ENCODE assay signal across 18 cellular contexts in the genomic region with DNA sequence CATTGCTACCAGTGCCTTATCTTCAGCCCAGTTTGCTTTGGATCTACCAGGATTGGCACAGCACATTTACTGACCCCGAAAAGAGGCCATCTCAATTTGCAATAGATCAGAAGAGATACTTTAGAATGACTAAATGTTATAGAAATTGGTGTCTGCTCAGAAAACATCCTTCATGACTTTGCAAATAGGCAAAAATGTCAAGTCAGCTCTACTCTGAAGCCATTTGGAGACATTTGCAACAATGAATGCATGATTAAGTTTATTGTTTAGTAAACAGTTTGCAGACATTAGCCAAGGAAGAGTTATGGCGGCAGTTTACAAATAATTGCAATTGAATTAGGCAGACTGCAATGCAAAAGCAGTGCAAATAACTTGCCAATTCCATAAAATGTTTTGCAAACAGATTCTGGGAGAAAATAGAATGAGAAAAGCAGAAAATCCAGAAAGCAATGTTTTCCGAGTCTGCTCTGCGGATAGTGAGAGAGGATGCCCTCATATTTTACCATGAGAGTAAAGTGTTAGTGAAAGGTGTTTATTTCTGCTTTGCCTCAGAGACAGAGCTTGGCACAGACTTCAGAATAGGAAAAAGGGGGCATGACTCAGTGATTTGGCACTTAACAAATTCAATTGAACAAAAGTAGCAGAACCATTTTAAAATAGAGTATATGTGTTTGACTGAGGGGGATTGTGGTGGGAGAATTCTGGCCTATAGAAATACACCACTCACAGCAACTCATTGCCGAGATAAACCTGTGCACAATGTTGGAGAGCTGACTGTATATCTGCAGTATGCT.
DNase-seq lines count a peak whose midpoint lies in the region; ATAC-seq and TF ChIP-seq lines count a peak whose summit lies in the region.
"Had no signal": no experiment of that assay in that cellular context is flagged by ENCODE, and none has a peak within 500 bp of the region (broad histone marks: within the 10 kb centered on the region; RNA-seq: fewer than 3 reads in every experiment).

No MANE protein-coding gene starts in this region.

- H3K9me3 Mint-ChIP-seq in natural killer cell, result no peaks in the 10 kb centered on the region
- H3K9me3 Mint-ChIP-seq: activated CD4-positive, alpha-beta memory T cell treated with anti-CD3 and anti-CD28 coated beads, Interleukin-2, amount 10 ng/mL, durations not matched to agents 7 days and 5 days; activated naive CD4-positive, alpha-beta T cell treated with anti-CD3 and anti-CD28 coated beads, Interleukin-2, amount 50 U/mL, for 24 hours; activated T-cell treated with anti-CD3 and anti-CD28 coated beads, Interleukin-2, amount 50 U/mL, for 4 hours; nephron had no signal

- H3K9me3 ChIP-seq in GM23248 (ENCODE audit: low read depth), result no peaks in the 10 kb centered on the region
- no peaks in the 10 kb centered on the region for H3K9me3 ChIP-seq in PC-3 (ENCODE audit: low read length)

- H3K27me3 ChIP-seq in GM23248 (replicated peaks; ENCODE audit: insufficient read depth) (no peaks in the 10 kb centered on the region), PC-3 (ENCODE audit: low read length) (no peaks in the 10 kb centered on the region)
- H3K27me3 ChIP-seq: brain microvascular endothelial cell had no signal

- H3K4me2 ChIP-seq in GM23248 (ENCODE audit: unreplicated experiment) (no peak overlapping the region), PC-3 (ENCODE audit: low read length) (no peak overlapping the region)

- CTCF ChIA-PET in PC-3 (lab: Charles Lee), result no interaction called here

- H3K79me2 ChIP-seq in GM23248 (ENCODE audit: insufficient read depth) (no peaks in the 10 kb centered on the region), PC-3 (ENCODE audit: low read length) (no peaks in the 10 kb centered on the region)

- no peak overlapping the region for H3K27ac Mint-ChIP-seq in natural killer cell
- H3K27ac Mint-ChIP-seq: activated CD4-positive, alpha-beta memory T cell treated with anti-CD3 and anti-CD28 coated beads, Interleukin-2, amount 10 ng/mL, durations not matched to agents 7 days and 5 days; activated naive CD4-positive, alpha-beta T cell treated with anti-CD3 and anti-CD28 coated beads, Interleukin-2, amount 50 U/mL, for 24 hours; nephron; progenitor cell of endocrine pancreas had no signal

- H3K27ac ChIP-seq in GM23248 (no peak overlapping the region), PC-3 (ENCODE audit: low read length) (no peak overlapping the region)
- H3K27ac ChIP-seq: brain microvascular endothelial cell had no signal

- ATAC-seq in PC-3 (no peak), GM18873 (IDR thresholded peaks at IDR 0.05; ENCODE audit: low FRiP score, unreplicated experiment) (no peak), natural killer cell (no peak)
- ATAC-seq: activated T-cell treated with anti-CD3 and anti-CD28 coated beads, Interleukin-2, amount 50 U/mL, for 4 hours had no signal

- no peak overlapping the region for H3K4me3 ChIP-seq in GM23248
- no peak overlapping the region for H3K4me3 ChIP-seq in PC-3 (ENCODE audit: low read length)
- H3K4me3 ChIP-seq in epithelial cell of esophagus (ENCODE audit: low read length), result no peak overlapping the region

- DNase-seq in GM23248 (peak; percentile 63), PC-3 (peak; percentile 32), epithelial cell of esophagus (ENCODE audit: low read depth) (peak; percentile 28), pulmonary artery endothelial cell (ENCODE audit: low read depth, low spot score) (peak; percentile 11), KG1 (lab: John Stamatoyannopoulos, UW) (no peak), NCI-H2107 (lab: John Stamatoyannopoulos, UW) (no peak), natural killer cell (no peak)
- DNase-seq: activated CD4-positive, alpha-beta memory T cell treated with anti-CD3 and anti-CD28 coated beads, Interleukin-2, amount 10 ng/mL, durations not matched to agents 7 days and 5 days; activated T-cell treated with anti-CD3 and anti-CD28 coated beads, Interleukin-2, amount 50 U/mL, for 4 hours; brain microvascular endothelial cell; mesenchymal stem cell; NCI-H1694; NCI-H510A; SHP77 had no signal

- peaks cover 29 to 41% of the 10 kb centered on the region in 2 donors for H3K4me1 Mint-ChIP-seq in natural killer cell
- H3K4me1 Mint-ChIP-seq: nephron had no signal

- intact Hi-C loops in PC-3 (cut with micrococcal nuclease) (no loop called here), natural killer cell (cut with micrococcal nuclease) (no loop called here)

- H3K27me3 Mint-ChIP-seq in natural killer cell (ENCODE audit: low read depth in 2 of 2), result peaks cover 18 to 43% of the 10 kb centered on the region in 2 donors
- H3K27me3 Mint-ChIP-seq: progenitor cell of endocrine pancreas had no signal

- H3K36me3 ChIP-seq in GM23248 (ENCODE audit: low read depth) (no peaks in the 10 kb centered on the region), PC-3 (ENCODE audit: low read depth, low read length) (no peaks in the 10 kb centered on the region)
- H3K36me3 ChIP-seq: brain microvascular endothelial cell had no signal

- no peak overlapping the region for H2AFZ ChIP-seq in GM23248
- H2AFZ ChIP-seq in PC-3 (ENCODE audit: low read length), result no peak overlapping the region

- H3K9ac ChIP-seq in GM23248 (no peak overlapping the region), PC-3 (ENCODE audit: low read length) (no peak overlapping the region)

- no peak overlapping the region for H3K4me3 Mint-ChIP-seq in natural killer cell
- H3K4me3 Mint-ChIP-seq: activated CD4-positive, alpha-beta memory T cell treated with anti-CD3 and anti-CD28 coated beads, Interleukin-2, amount 10 ng/mL, durations not matched to agents 7 days and 5 days; activated T-cell treated with anti-CD3 and anti-CD28 coated beads, Interleukin-2, amount 50 U/mL, for 4 hours; nephron had no signal

- peaks cover 17% of the 10 kb centered on the region for H3K4me1 ChIP-seq in GM23248 (ENCODE audit: insufficient read depth)
- peaks cover 6% of the 10 kb centered on the region for H3K4me1 ChIP-seq in PC-3 (ENCODE audit: insufficient read depth, low read length)

- no peaks in the 10 kb centered on the region for H4K20me1 ChIP-seq in GM23248 (ENCODE audit: insufficient read depth)
- no peaks in the 10 kb centered on the region for H4K20me1 ChIP-seq in PC-3 (ENCODE audit: low read length)

- 59 to 60% methylated on average over 5 of the region's 5 CpGs for WGBS in GM23248 (ENCODE audit: low coverage in 1 of 2, low lambda C conversion rate in 2 of 2, missing lambda C conversion rate in 2 of 2), 2 experiments

- no TSS peak for BruUV-seq in PC-3 (replicated peaks; lab: Mats Ljungman, UMichigan)

- in situ Hi-C loops in GM23248 (cut with MboI), result no loop called here

- POLR2A ChIA-PET in PC-3 (lab: Charles Lee; ENCODE audit: unreplicated experiment), result no interaction called here

- no peaks in the 10 kb centered on the region for H3K36me3 Mint-ChIP-seq in natural killer cell

- H3F3A ChIP-seq in GM23248 (ENCODE audit: insufficient read depth) (peaks cover 11% of the 10 kb centered on the region; the same call in 1 of the 2 replicates), PC-3 (ENCODE audit: low read length, unreplicated experiment) (no peaks in the 10 kb centered on the region)

- H3K9me2 ChIP-seq in GM23248 (ENCODE audit: insufficient read depth) (no peaks in the 10 kb centered on the region), PC-3 (replicated peaks; ENCODE audit: low read length) (no peaks in the 10 kb centered on the region)

- TF ChIP-seq CTCF in PC-3 (conservative IDR thresholded peaks at IDR 0.05; ENCODE audit: low read depth, low read length) (no peak), epithelial cell of esophagus (IDR thresholded peaks at IDR 0.05; ENCODE audit: insufficient read depth, low read depth, low read length, missing control alignments) (no peak), natural killer cell (IDR thresholded peaks at IDR 0.05) (no peak)

Comparison
In these comparisons a context has a peak if more than half of its experiments do, and no peak if none do; other contexts are left out.
1. DNase-seq: peak in GM23248 (single experiment), PC-3 (single experiment), epithelial cell of esophagus (single experiment) and pulmonary artery endothelial cell (single experiment); none in KG1 (single experiment), NCI-H2107 (single experiment) and natural killer cell (single experiment).